In the genomic region with DNA sequence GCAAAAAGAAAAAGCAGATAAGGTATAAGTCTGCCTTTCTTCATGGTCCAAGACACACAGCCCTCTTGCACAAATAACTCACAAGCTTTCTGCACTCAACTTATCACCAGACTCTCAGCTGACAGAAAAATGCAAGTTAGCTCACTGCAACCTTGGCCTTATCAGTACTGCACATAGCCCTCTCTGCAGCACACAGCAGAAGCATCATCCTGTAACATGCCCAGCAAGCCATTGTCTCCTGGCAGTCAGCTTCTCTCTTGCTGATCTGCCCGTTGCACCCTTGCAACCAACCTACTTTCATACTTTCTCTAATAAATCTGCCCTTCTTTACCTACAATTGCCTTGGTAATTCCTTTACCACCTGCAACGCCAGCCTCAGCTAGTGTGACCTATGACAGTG, we compare ENCODE assay signal across 25 cellular contexts. TPM values are rescaled to one million over a fixed set of nuclear protein-coding genes. Genes with fewer than 3 reads are reported as not detected.
A peak's percentile ranks its signal among the peaks of the same experiment; 100 is the strongest.
DNase-seq lines count a peak whose midpoint lies in the region; ATAC-seq and TF ChIP-seq lines count a peak whose summit lies in the region.
"Had no signal": no experiment of that assay in that cellular context is flagged by ENCODE, and none has a peak within 500 bp of the region (broad histone marks: within the 10 kb centered on the region; RNA-seq: fewer than 3 reads in every experiment).

No MANE protein-coding gene starts in this region.

- no peaks in the 10 kb centered on the region for H3K36me3 ChIP-seq in cardiac muscle cell
- no peaks in the 10 kb centered on the region for H3K36me3 ChIP-seq in adrenal gland (replicated peaks in 1 of 2)
- H3K36me3 ChIP-seq: prostate gland, uterus had no signal

- H3K4me1 ChIP-seq in cardiac muscle cell (ENCODE audit: low read depth) (peaks cover 19% of the 10 kb centered on the region), adrenal gland (replicated peaks in 1 of 2) (peaks cover 16 to 49% of the 10 kb centered on the region in 2 donors)
- H3K4me1 ChIP-seq: prostate gland had no signal

- H3K9me3 ChIP-seq in cardiac muscle cell (ENCODE audit: low read depth) = no peaks in the 10 kb centered on the region
- no peaks in the 10 kb centered on the region for H3K9me3 ChIP-seq in adrenal gland (replicated peaks in 1 of 3)
- H3K9me3 ChIP-seq: prostate gland, uterus had no signal

- peak overlapping the region; percentile 25 for H3K27ac ChIP-seq in cardiac muscle cell
- H3K27ac ChIP-seq in adrenal gland = peak overlapping the region in 3 of 5 donors; percentile 46 to 58 (median 57)
- H3K27ac ChIP-seq: prostate gland, uterus had no signal

- TF ChIP-seq POLR2A in adrenal gland (IDR thresholded peaks at IDR 0.05) = peak in 1 of 2 donors; percentile 64

- peak in 1 of 2 donors; percentile 44 for DNase-seq in cardiac muscle cell (ENCODE audit: low read depth in 1 of 2, low spot score in 1 of 2)
- no peak for DNase-seq in Right ventricle myocardium inferior (ENCODE audit: missing footprints)
- peak; percentile 24 to 76 (median 67) for DNase-seq in adrenal gland
- DNase-seq in fibroblast of villous mesenchyme (ENCODE audit: low read depth) = peak; percentile 17
- no peak for DNase-seq in dermis blood vessel endothelial cell
- DNase-seq in activated effector memory CD4-positive, alpha-beta T cell treated with Interleukin-2 at 50 U/mL for 16 hours = no peak
- DNase-seq: activated CD8-positive, alpha-beta memory T cell treated with anti-CD3 and anti-CD28 coated beads, Interleukin-2, amount 50 U/mL, for 48 hours; aorta; caudate nucleus; NCI-H1092; NCI-H1694 treated with DMSO at 0.1 percent for 48 hours; NCI-H2171 treated with DMSO at 0.1 percent for 48 hours; NCI-H524 treated with DMSO at 0.1 percent for 48 hours; NK-92 treated with Interleukin-12 subunit alpha and Interleukin-12 subunit beta, amount 100 ng/mL, for 24 hours; nucleus accumbens; stimulated activated CD4-positive, alpha-beta T cell treated with anti-CD3 and anti-CD28 coated beads, Interleukin-15, amount 100 ng/mL, for 24 hours; uterus had no signal

- peaks cover 29% of the 10 kb centered on the region for H3K36me3 Mint-ChIP-seq in stimulated activated memory B cell treated with anti-CD40 and anti-IgM and Interleukin-4, amounts not matched to agents 10 μg/mL and 1 μg/mL and 100 μg/mL, for 72 hours

- no peaks in the 10 kb centered on the region for H3K27me3 ChIP-seq in cardiac muscle cell
- H3K27me3 ChIP-seq in adrenal gland = no peaks in the 10 kb centered on the region
- H3K27me3 ChIP-seq: uterus had no signal

- peaks cover 66% of the 10 kb centered on the region for H3K4me1 Mint-ChIP-seq in stimulated activated memory B cell treated with anti-CD40 and anti-IgM and Interleukin-4, amounts not matched to agents 10 μg/mL and 1 μg/mL and 100 μg/mL, for 72 hours

- no peak overlapping the region for H3K4me3 ChIP-seq in cardiac muscle cell
- no peak overlapping the region for H3K4me3 ChIP-seq in adrenal gland
- H3K4me3 ChIP-seq in fibroblast of villous mesenchyme (ENCODE audit: low read depth, low read length) = no peak overlapping the region
- H3K4me3 ChIP-seq: prostate gland, uterus had no signal

- peaks cover 4% of the 10 kb centered on the region for H3K9me3 Mint-ChIP-seq in stimulated activated memory B cell treated with anti-CD40 and anti-IgM and Interleukin-4, amounts not matched to agents 10 μg/mL and 1 μg/mL and 100 μg/mL, for 72 hours
- H3K9me3 Mint-ChIP-seq: activated naive CD4-positive, alpha-beta T cell treated with anti-CD3 and anti-CD28 coated beads, Interleukin-2, amount 50 U/mL, for 24 hours had no signal

- 29 to 55% (median 48%) methylated on average over 2 of the region's 2 CpGs for WGBS in adrenal gland, 4 donors

- ATAC-seq in Right ventricle myocardium inferior (no peak), GM21390 (IDR thresholded peaks at IDR 0.05; ENCODE audit: unreplicated experiment) (no peak)
- no peak for ATAC-seq in stimulated activated memory B cell treated with anti-CD40 and anti-IgM and Interleukin-4, amounts not matched to agents 10 μg/mL and 1 μg/mL and 100 μg/mL, for 72 hours
- ATAC-seq: activated T-helper 17 cell treated with anti-CD3 and anti-CD28 coated beads, Interleukin-2, amount 50 U/mL, for 72 hours; Panc1; WTC11 had no signal

- TF ChIP-seq CTCF in cardiac muscle cell (IDR thresholded peaks at IDR 0.05; ENCODE audit: low read depth, low read length) (no peak), adrenal gland (IDR thresholded peaks at IDR 0.05) (no peak), fibroblast of villous mesenchyme (IDR thresholded peaks at IDR 0.05; ENCODE audit: insufficient read depth, low read depth, low read length) (no peak)

- no peak overlapping the region for H3K4me3 Mint-ChIP-seq in stimulated activated memory B cell treated with anti-CD40 and anti-IgM and Interleukin-4, amounts not matched to agents 10 μg/mL and 1 μg/mL and 100 μg/mL, for 72 hours
- H3K4me3 Mint-ChIP-seq: activated naive CD4-positive, alpha-beta T cell treated with anti-CD3 and anti-CD28 coated beads, Interleukin-2, amount 50 U/mL, for 24 hours; activated T-helper 17 cell treated with anti-CD3 and anti-CD28 coated beads, Interleukin-2, amount 50 U/mL, for 72 hours; stimulated activated naive CD8-positive, alpha-beta T cell treated with anti-CD3 and anti-CD28 coated beads, Interleukin-15, Interleukin-2, amounts not matched to agents 100 ng/mL and 50 ng/mL, for 24 hours; WTC11 had no signal

- H3K27me3 Mint-ChIP-seq in stimulated activated memory B cell treated with anti-CD40 and anti-IgM and Interleukin-4, amounts not matched to agents 10 μg/mL and 1 μg/mL and 100 μg/mL, for 72 hours = no peaks in the 10 kb centered on the region
- H3K27me3 Mint-ChIP-seq: activated naive CD4-positive, alpha-beta T cell treated with anti-CD3 and anti-CD28 coated beads, Interleukin-2, amount 50 U/mL, for 24 hours; activated T-helper 17 cell treated with anti-CD3 and anti-CD28 coated beads, Interleukin-2, amount 50 U/mL, for 72 hours; stimulated activated naive CD8-positive, alpha-beta T cell treated with anti-CD3 and anti-CD28 coated beads, Interleukin-15, Interleukin-2, amounts not matched to agents 100 ng/mL and 50 ng/mL, for 24 hours had no signal

- intact Hi-C loops in Right ventricle myocardium inferior (cut with DNase I) = no loop called here
- intact Hi-C loops in adrenal gland (cut with DNase I) = no loop called here

- H3K27ac Mint-ChIP-seq in stimulated activated memory B cell treated with anti-CD40 and anti-IgM and Interleukin-4, amounts not matched to agents 10 μg/mL and 1 μg/mL and 100 μg/mL, for 72 hours = peak overlapping the region; percentile 2
- H3K27ac Mint-ChIP-seq: activated naive CD4-positive, alpha-beta T cell treated with anti-CD3 and anti-CD28 coated beads, Interleukin-2, amount 50 U/mL, for 24 hours; activated T-helper 17 cell treated with anti-CD3 and anti-CD28 coated beads, Interleukin-2, amount 50 U/mL, for 72 hours; stimulated activated naive CD8-positive, alpha-beta T cell treated with anti-CD3 and anti-CD28 coated beads, Interleukin-15, Interleukin-2, amounts not matched to agents 100 ng/mL and 50 ng/mL, for 24 hours; WTC11 had no signal

RNA-seq across cellular contexts. Expression of a gene that starts 5.8 kb away (rescaled TPM):
- total RNA-seq in cardiac muscle cell = 23.6 and 36.1 TPM in 2 replicates
- polyA plus RNA-seq in cardiac muscle cell = 7.1 and 12.1 TPM in 2 replicates
- 41.5 TPM for total RNA-seq in Right ventricle myocardium inferior
- 10 to 100 TPM; 28.0 to 94.3 (median 53.3) TPM for total RNA-seq in adrenal gland
- polyA plus RNA-seq in adrenal gland = 10 to 100 TPM; 10.1 to 18.7 (median 15.8) TPM
- 27.7 and 41.5 TPM in 2 replicates for total RNA-seq in fibroblast of villous mesenchyme
- total RNA-seq in dermis blood vessel endothelial cell = 34.7 and 36.4 TPM in 2 replicates

Comparison
In these comparisons a context has a peak if more than half of its experiments do, and no peak if none do; other contexts are left out.
1. DNase-seq: peak in adrenal gland (7 of 7) and fibroblast of villous mesenchyme (single experiment); none in Right ventricle myocardium inferior (single experiment), dermis blood vessel endothelial cell (single experiment) and activated effector memory CD4-positive, alpha-beta T cell treated with Interleukin-2 at 50 U/mL for 16 hours (single experiment).